ENCODE assay signal across 16 cellular contexts in genomic region chr4:174173360-174173759, GRCh38.
A peak's percentile ranks its signal among the peaks of the same experiment; 100 is the strongest.
DNase-seq lines count a peak whose midpoint lies in the region; ATAC-seq and FAIRE-seq lines count a peak whose summit lies in the region.
"Had no signal": no experiment of that assay in that cellular context is flagged by ENCODE, and none has a peak within 500 bp of the region (broad histone marks: within the 10 kb centered on the region; RNA-seq: fewer than 3 reads in every experiment).

No MANE protein-coding gene starts in this region.

- no peaks in the 10 kb centered on the region for H3K9me3 ChIP-seq in mesenchymal stem cell (ENCODE audit: control insufficient read depth, low read length)
- H3K9me3 ChIP-seq: A549, BE2C had no signal

- H3K27ac ChIP-seq in mesenchymal stem cell (ENCODE audit: low read length, poor library complexity, severe bottlenecking), result no peak overlapping the region
- H3K27ac ChIP-seq: A549, C4-2B, HL-60 had no signal

- no peak overlapping the region for H2AFZ ChIP-seq in mesenchymal stem cell (ENCODE audit: low read depth, low read length)

- H2BK5ac ChIP-seq in mesenchymal stem cell (ENCODE audit: low read depth, low read length, poor library complexity, severe bottlenecking), result no peak overlapping the region

- no peak overlapping the region for H2AK5ac ChIP-seq in mesenchymal stem cell (ENCODE audit: low read length, severe bottlenecking)

- H3K23ac ChIP-seq in mesenchymal stem cell (ENCODE audit: low read length in 2 of 2), result no peak overlapping the region

- H3K9ac ChIP-seq in mesenchymal stem cell (ENCODE audit: low read length), result no peak overlapping the region

- H2BK15ac ChIP-seq in mesenchymal stem cell (ENCODE audit: low read depth, poor library complexity, severe bottlenecking), result no peak overlapping the region

- H3K36me3 ChIP-seq in mesenchymal stem cell (ENCODE audit: control insufficient read depth in 1 of 2, insufficient read depth in 2 of 2, low read depth in 1 of 2, low read length in 2 of 2), result no peaks in the 10 kb centered on the region

- no peak for ATAC-seq in HG03097 (IDR thresholded peaks at IDR 0.05; ENCODE audit: low FRiP score, unreplicated experiment)
- ATAC-seq: A549 had no signal

- no peak overlapping the region for H4K8ac ChIP-seq in mesenchymal stem cell (ENCODE audit: low read length)

- H3K18ac ChIP-seq in mesenchymal stem cell (ENCODE audit: low read depth in 1 of 2, low read length in 2 of 2), result no peak overlapping the region

- DNase-seq in M059J (ENCODE audit: low read depth), result peak; percentile 9
- peak; percentile 79 for DNase-seq in mesenchymal stem cell
- no peak for DNase-seq in NCI-H2171 treated with DMSO at 0.1 percent for 48 hours (lab: John Stamatoyannopoulos, UW)
- no peak for DNase-seq in NOMO-1 (lab: John Stamatoyannopoulos, UW; ENCODE audit: unreplicated experiment in 2 of 2)
- DNase-seq in foreskin melanocyte, result no peak
- DNase-seq: BE2C, DMS53, GF-D8, GOT3, H9 had no signal

- no peak overlapping the region for H3K14ac ChIP-seq in mesenchymal stem cell (ENCODE audit: low read length in 2 of 2)

- 14% methylated on average over 1 of the region's 1 CpG for WGBS in mesenchymal stem cell

- no peak overlapping the region for H4K91ac ChIP-seq in mesenchymal stem cell (ENCODE audit: low read length)

- no peaks in the 10 kb centered on the region for H3K4me1 ChIP-seq in mesenchymal stem cell (ENCODE audit: control insufficient read depth, insufficient read depth, low read depth, low read length)
- H3K4me1 ChIP-seq: A549 had no signal

- peak; percentile 99 for FAIRE-seq in endometrium (lab: Jason Lieb, UNC)
- FAIRE-seq: A549, GM19239 had no signal

- no peaks in the 10 kb centered on the region for H3K27me3 ChIP-seq in mesenchymal stem cell (ENCODE audit: control insufficient read depth in 1 of 2, insufficient read depth in 1 of 2, low read length in 2 of 2)
- H3K27me3 ChIP-seq: BE2C had no signal

- no peaks in the 10 kb centered on the region for H3K79me1 ChIP-seq in mesenchymal stem cell (replicated peaks; ENCODE audit: low read length, poor library complexity, severe bottlenecking)

- no peak overlapping the region for H2BK120ac ChIP-seq in mesenchymal stem cell (ENCODE audit: low read depth, low read length)

- H3K4ac ChIP-seq in mesenchymal stem cell (ENCODE audit: low read depth in 1 of 2, low read length in 2 of 2), result no peak overlapping the region

- H3K4me2 ChIP-seq in mesenchymal stem cell (ENCODE audit: low read length, poor library complexity, severe bottlenecking), result no peak overlapping the region
- H3K4me2 ChIP-seq: A549 had no signal

- H2BK12ac ChIP-seq in mesenchymal stem cell (ENCODE audit: low read length in 2 of 2), result no peak overlapping the region

- H3K4me3 ChIP-seq in mesenchymal stem cell (ENCODE audit: insufficient read depth in 1 of 2, low read depth in 1 of 2, low read length in 2 of 2), result no peak overlapping the region
- H3K4me3 ChIP-seq: A549 had no signal

Comparison
In these comparisons a context has a peak if more than half of its experiments do, and no peak if none do; other contexts are left out.
1. DNase-seq: peak in M059J (single experiment) and mesenchymal stem cell (single experiment); none in NCI-H2171 treated with DMSO at 0.1 percent for 48 hours (single experiment), NOMO-1 (0 of 2) and foreskin melanocyte (single experiment).